25 cellular contexts compared by ENCODE assay signal in genomic region chrX:56310581-56310980, GRCh38.
DNase-seq lines count a peak whose midpoint lies in the region; ATAC-seq, FAIRE-seq and TF ChIP-seq lines count a peak whose summit lies in the region.
"Had no signal": no experiment of that assay in that cellular context is flagged by ENCODE, and none has a peak within 500 bp of the region (broad histone marks: within the 10 kb centered on the region; RNA-seq: fewer than 3 reads in every experiment).

No MANE protein-coding gene starts in this region.

- H3K27me3 ChIP-seq in bronchial epithelial cell (ENCODE audit: control insufficient read depth, insufficient read depth, low read length): no peaks in the 10 kb centered on the region
- H3K27me3 ChIP-seq: BE2C had no signal

- no peak for TF ChIP-seq CTCF in bronchial epithelial cell (IDR thresholded peaks at IDR 0.05; ENCODE audit: insufficient read depth, low read length, severe bottlenecking)

- H3K27ac ChIP-seq in epithelial cell of prostate: peak overlapping the region; percentile 21
- H3K27ac ChIP-seq: BLaER1 had no signal

- ATAC-seq in GM21737 (IDR thresholded peaks at IDR 0.05; ENCODE audit: unreplicated experiment) (no peak), HG03571 (IDR thresholded peaks at IDR 0.05; ENCODE audit: unreplicated experiment) (no peak)
- ATAC-seq: GM12878 had no signal

- no peaks in the 10 kb centered on the region for H3K36me3 ChIP-seq in bronchial epithelial cell (ENCODE audit: control insufficient read depth, insufficient read depth, low read length)
- H3K36me3 ChIP-seq: BE2C, BLaER1 had no signal

- DNase-seq in bronchial epithelial cell (ENCODE audit: low read depth): peak; percentile 53
- DNase-seq in epithelial cell of prostate (ENCODE audit: low read depth, low spot score): no peak
- DNase-seq in activated effector memory CD4-positive, alpha-beta T cell treated with anti-CD3 and anti-CD28 coated beads, Interleukin-2, amount 50 U/mL, for 16 hours: no peak
- DNase-seq: 8988T; ACHN; BE2C; C1 segment of cervical spinal cord; CD4-positive, alpha-beta memory T cell; CD4-positive, CD25-positive, alpha-beta regulatory T cell; CD8-positive, alpha-beta memory T cell; COR-L47; DMS 273 treated with DMSO at 0.1 percent for 48 hours; DMS153; DMS53; DMS79; DND-41; EL; GDM1 had no signal

- H3K4me3 ChIP-seq in bronchial epithelial cell (ENCODE audit: low read depth, low read length): no peak overlapping the region
- H3K4me3 ChIP-seq: BLaER1, GM12878 had no signal

- no peak for FAIRE-seq in bronchial epithelial cell (lab: Jason Lieb, UNC)
- FAIRE-seq: A204.1, GM12878, GM12892, GM18507 had no signal
